25 cellular contexts compared by ENCODE assay signal in genomic region chr1:149934326-149934725, GRCh38.
"Had no signal": no experiment of that assay in that cellular context is flagged by ENCODE, and none has a peak within 500 bp of the region (broad histone marks: within the 10 kb centered on the region; RNA-seq: fewer than 3 reads in every experiment).

No MANE protein-coding gene starts in this region.

- DNase-seq: activated CD4-positive, alpha-beta T cell treated with anti-CD3 and anti-CD28 coated beads, Interleukin-2, amount 10 ng/mL, durations not matched to agents 7 days and 5 days; activated CD4-positive, CD25-positive, alpha-beta regulatory T cell treated with anti-CD3 and anti-CD28 coated beads, Interleukin-2, amount 50 U/mL, for 72 hours; activated CD8-positive, alpha-beta memory T cell treated with anti-CD3 and anti-CD28 coated beads, Interleukin-2, amount 10 ng/mL, durations not matched to agents 7 days and 5 days; activated CD8-positive, alpha-beta T cell treated with anti-CD3 and anti-CD28 coated beads for 36 hours; activated naive CD4-positive, alpha-beta T cell; activated T-cell treated with anti-CD3 and anti-CD28 coated beads for 4 hours; adrenal gland; cortex of kidney; effector CD4-positive, alpha-beta T cell; erythroblast; foreskin fibroblast; immature natural killer cell; kidney glomerular epithelial cell; left lung; naive thymus-derived CD8-positive, alpha-beta T cell; stimulated activated CD4-positive, alpha-beta T cell treated with anti-CD3 and anti-CD28 coated beads, Interleukin-4, amount 100 ng/mL, for 24 hours; stimulated activated naive CD8-positive, alpha-beta T cell treated with anti-CD3 and anti-CD28 coated beads, Interleukin-15, Interleukin-2, amounts not matched to agents 100 U/mL and 50 U/mL, for 24 hours; WERI-Rb-1 had no signal

- H3K27me3 ChIP-seq: adrenal gland, breast epithelium, left lung had no signal

- H3K9me3 ChIP-seq: adrenal gland, breast epithelium, left lung had no signal

- H3K36me3 ChIP-seq: breast epithelium, left lung, WERI-Rb-1 had no signal

- H3K4me3 Mint-ChIP-seq: activated CD4-positive, alpha-beta T cell treated with anti-CD3 and anti-CD28 coated beads, Interleukin-2, amount 10 ng/mL, durations not matched to agents 7 days and 5 days; activated CD8-positive, alpha-beta memory T cell treated with anti-CD3 and anti-CD28 coated beads, Interleukin-2, amount 10 ng/mL, durations not matched to agents 7 days and 5 days; activated CD8-positive, alpha-beta T cell treated with anti-CD3 and anti-CD28 coated beads for 36 hours; activated naive CD8-positive, alpha-beta T cell; activated T-helper 1 cell treated with anti-CD3 and anti-CD28 coated beads, Interleukin-12 subunit alpha, Interleukin-12 subunit beta, Interleukin-2, Interleukin-4 antibody, amounts not matched to agents 30 ng/mL and 10 ng/mL and 1 ng/mL, durations not matched to agents 14 hours and 24 hours and 36 hours; central memory CD8-positive, alpha-beta T cell; immature natural killer cell; naive thymus-derived CD8-positive, alpha-beta T cell had no signal

- H3K27ac ChIP-seq: left lung, WERI-Rb-1 had no signal

- H3K27ac Mint-ChIP-seq: activated CD4-positive, alpha-beta T cell treated with anti-CD3 and anti-CD28 coated beads, Interleukin-2, amount 10 ng/mL, durations not matched to agents 7 days and 5 days; activated CD8-positive, alpha-beta memory T cell treated with anti-CD3 and anti-CD28 coated beads, Interleukin-2, amount 10 ng/mL, durations not matched to agents 7 days and 5 days; activated CD8-positive, alpha-beta T cell treated with anti-CD3 and anti-CD28 coated beads for 36 hours; activated naive CD8-positive, alpha-beta T cell; activated T-helper 1 cell treated with anti-CD3 and anti-CD28 coated beads, Interleukin-12 subunit alpha, Interleukin-12 subunit beta, Interleukin-2, Interleukin-4 antibody, amounts not matched to agents 30 ng/mL and 10 ng/mL and 1 ng/mL, durations not matched to agents 14 hours and 24 hours and 36 hours; progenitor cell of endocrine pancreas had no signal

- ATAC-seq: activated CD8-positive, alpha-beta memory T cell treated with anti-CD3 and anti-CD28 coated beads, Interleukin-2, amount 10 ng/mL, durations not matched to agents 7 days and 5 days; activated CD8-positive, alpha-beta T cell treated with anti-CD3 and anti-CD28 coated beads for 36 hours; left lung; naive thymus-derived CD8-positive, alpha-beta T cell; stimulated activated naive CD8-positive, alpha-beta T cell treated with anti-CD3 and anti-CD28 coated beads, Interleukin-15, Interleukin-2, amounts not matched to agents 100 U/mL and 50 U/mL, for 24 hours had no signal

- H3K4me3 ChIP-seq: adrenal gland, breast epithelium, left lung, lung had no signal

- FAIRE-seq: endometrium had no signal

- H3K9me3 Mint-ChIP-seq: activated CD4-positive, alpha-beta T cell treated with anti-CD3 and anti-CD28 coated beads, Interleukin-2, amount 10 ng/mL, durations not matched to agents 7 days and 5 days; activated CD8-positive, alpha-beta T cell treated with anti-CD3 and anti-CD28 coated beads for 36 hours; activated T-helper 1 cell treated with anti-CD3 and anti-CD28 coated beads, Interleukin-12 subunit alpha, Interleukin-12 subunit beta, Interleukin-2, Interleukin-4 antibody, amounts not matched to agents 30 ng/mL and 10 ng/mL and 1 ng/mL, durations not matched to agents 14 hours and 24 hours and 36 hours; central memory CD8-positive, alpha-beta T cell; naive thymus-derived CD8-positive, alpha-beta T cell had no signal

- H3K36me3 Mint-ChIP-seq: activated CD8-positive, alpha-beta memory T cell treated with anti-CD3 and anti-CD28 coated beads, Interleukin-2, amount 10 ng/mL, durations not matched to agents 7 days and 5 days; activated naive CD8-positive, alpha-beta T cell; immature natural killer cell had no signal
